14 cellular contexts compared by ENCODE assay signal in the genomic region with DNA sequence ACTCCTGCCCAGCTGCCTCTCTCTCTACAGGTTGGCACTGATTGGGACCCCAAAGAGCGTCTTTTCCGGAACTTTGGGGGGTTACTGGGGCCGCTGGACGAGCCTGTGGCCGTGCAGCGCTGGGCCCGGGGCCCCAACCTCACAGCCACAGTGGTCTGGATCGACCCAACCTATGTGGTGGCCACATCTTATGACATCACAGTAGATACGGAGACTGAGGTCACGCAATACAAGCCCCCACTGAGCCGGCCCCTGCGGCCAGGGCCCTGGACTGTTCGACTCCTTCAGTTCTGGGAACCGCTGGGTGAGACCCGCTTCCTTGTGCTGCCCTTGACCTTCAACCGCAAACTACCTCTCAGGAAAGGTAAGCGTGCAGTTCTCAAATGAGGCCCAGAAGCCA. TPM values are rescaled to one million over a fixed set of nuclear protein-coding genes. Genes with fewer than 3 reads are reported as not detected.
DNase-seq lines count a peak whose midpoint lies in the region; ATAC-seq and TF ChIP-seq lines count a peak whose summit lies in the region.
"Had no signal": no experiment of that assay in that cellular context is flagged by ENCODE, and none has a peak within 500 bp of the region (broad histone marks: within the 10 kb centered on the region; RNA-seq: fewer than 3 reads in every experiment).

No MANE protein-coding gene starts in this region.

- no peak overlapping the region for H3K4me3 ChIP-seq in heart left ventricle
- no peak overlapping the region for H3K4me3 ChIP-seq in endodermal cell (ENCODE audit: low read length)
- H3K4me3 ChIP-seq: GM23338 had no signal

- H3K27ac ChIP-seq in heart left ventricle (no peak overlapping the region), endodermal cell (ENCODE audit: low read depth, low read length) (no peak overlapping the region)
- H3K27ac ChIP-seq: HL-60 had no signal

- H3K27me3 ChIP-seq in heart left ventricle (no peaks in the 10 kb centered on the region), endodermal cell (ENCODE audit: control insufficient read depth, insufficient read depth, low read length, poor library complexity, severe bottlenecking) (no peaks in the 10 kb centered on the region)
- H3K27me3 ChIP-seq: BE2C had no signal

- TF ChIP-seq POLR2A in heart left ventricle (IDR thresholded peaks at IDR 0.05) = no peak

- no peak for TF ChIP-seq CTCF in heart left ventricle (IDR thresholded peaks at IDR 0.05)
- no peak for TF ChIP-seq CTCF in endodermal cell (conservative IDR thresholded peaks at IDR 0.05)
- no peak for TF ChIP-seq CTCF in GM10266 (IDR thresholded peaks at IDR 0.05; ENCODE audit: control insufficient read depth, insufficient read depth, low read depth, missing control alignments)

- peaks cover 0 to 22% (median 8%) of the 10 kb centered on the region in 12 donors for H3K4me1 ChIP-seq in heart left ventricle
- H3K4me1 ChIP-seq in endodermal cell (ENCODE audit: control insufficient read depth, insufficient read depth, low read length) = peaks cover 2% of the 10 kb centered on the region
- H3K4me1 ChIP-seq: Caco-2 had no signal

- no peak overlapping the region for H3K9ac ChIP-seq in endodermal cell (ENCODE audit: extremely low read depth, low read length, poor library complexity, severe bottlenecking)

- no peaks in the 10 kb centered on the region for H3K9me3 ChIP-seq in heart left ventricle
- no peaks in the 10 kb centered on the region for H3K9me3 ChIP-seq in endodermal cell (ENCODE audit: control insufficient read depth, low read length)
- H3K9me3 ChIP-seq: BE2C, Caco-2 had no signal

- no peaks in the 10 kb centered on the region for H3K27me3 Mint-ChIP-seq in endodermal cell (ENCODE audit: insufficient read depth)
- H3K27me3 Mint-ChIP-seq: CD4-positive, alpha-beta T cell had no signal

- intact Hi-C loops in cardiac septum (cut with DNase I) = no loop called here
- intact Hi-C loops in heart left ventricle (cut with DNase I) = no loop called here

- 92 to 96% (median 95%) methylated on average over 2 to 17 of the region's 17 CpGs for WGBS in heart left ventricle, 4 donors
- WGBS in endodermal cell (ENCODE audit: insufficient coverage in 1 of 2, insufficient read length in 1 of 2), 2 experiments = 95 to 97% methylated on average over 12 to 17 of the region's 17 CpGs

- peaks cover 10% of the 10 kb centered on the region for H3K4me1 Mint-ChIP-seq in endodermal cell
- peaks cover 17% of the 10 kb centered on the region for H3K4me1 Mint-ChIP-seq in stimulated activated effector memory CD8-positive, alpha-beta T cell treated with anti-CD3 and anti-CD28 coated beads, Interleukin-12 subunit alpha, Interleukin-12 subunit beta, amount 100 ng/mL, for 72 hours

- H3K36me3 ChIP-seq in heart left ventricle = peaks cover 0 to 79% (median 73%) of the 10 kb centered on the region in 9 donors
- H3K36me3 ChIP-seq in endodermal cell (ENCODE audit: control insufficient read depth, insufficient read depth, low read length) = peaks cover 65% of the 10 kb centered on the region

- no peak for ATAC-seq in heart left ventricle
- ATAC-seq in stimulated activated effector memory CD8-positive, alpha-beta T cell treated with anti-CD3 and anti-CD28 coated beads, Interleukin-12 subunit alpha, Interleukin-12 subunit beta, amount 100 ng/mL, for 72 hours = no peak
- ATAC-seq: GM23338 had no signal

- H3K27ac Mint-ChIP-seq in endodermal cell = no peak overlapping the region
- H3K27ac Mint-ChIP-seq in stimulated activated effector memory CD8-positive, alpha-beta T cell treated with anti-CD3 and anti-CD28 coated beads, Interleukin-12 subunit alpha, Interleukin-12 subunit beta, amount 100 ng/mL, for 72 hours = peak overlapping the region; percentile 61
- H3K27ac Mint-ChIP-seq: CD4-positive, alpha-beta T cell; GM23338 had no signal

- H3K4me3 Mint-ChIP-seq in endodermal cell = no peak overlapping the region
- H3K4me3 Mint-ChIP-seq in stimulated activated effector memory CD8-positive, alpha-beta T cell treated with anti-CD3 and anti-CD28 coated beads, Interleukin-12 subunit alpha, Interleukin-12 subunit beta, amount 100 ng/mL, for 72 hours = no peak overlapping the region
- H3K4me3 Mint-ChIP-seq: CD4-positive, alpha-beta T cell; GM23338 had no signal

- DNase-seq in cardiac septum (ENCODE audit: low spot score) (peak; percentile 56), heart left ventricle (no peak), endodermal cell (peak; percentile 37), NCI-H1048 (lab: John Stamatoyannopoulos, UW) (no peak), GM10266 (ENCODE audit: extremely low spot score) (no peak)
- DNase-seq in stimulated activated effector memory CD8-positive, alpha-beta T cell treated with anti-CD3 and anti-CD28 coated beads, Interleukin-12 subunit alpha, Interleukin-12 subunit beta, amount 100 ng/mL, for 72 hours (ENCODE audit: low spot score in 2 of 2) = no peak
- DNase-seq: BE2C; C1 segment of cervical spinal cord; CD4-positive, alpha-beta T cell; HCEC 1CT; IMR-90 had no signal

- H3K36me3 Mint-ChIP-seq in endodermal cell (ENCODE audit: low read depth) = peaks cover 52% of the 10 kb centered on the region
- H3K36me3 Mint-ChIP-seq in stimulated activated effector memory CD8-positive, alpha-beta T cell treated with anti-CD3 and anti-CD28 coated beads, Interleukin-12 subunit alpha, Interleukin-12 subunit beta, amount 100 ng/mL, for 72 hours = peaks cover 83% of the 10 kb centered on the region

- no peaks in the 10 kb centered on the region for H3K9me3 Mint-ChIP-seq in endodermal cell
- no peaks in the 10 kb centered on the region for H3K9me3 Mint-ChIP-seq in stimulated activated effector memory CD8-positive, alpha-beta T cell treated with anti-CD3 and anti-CD28 coated beads, Interleukin-12 subunit alpha, Interleukin-12 subunit beta, amount 100 ng/mL, for 72 hours
- H3K9me3 Mint-ChIP-seq: CD4-positive, alpha-beta T cell; GM23338 had no signal

RNA-seq across cellular contexts. Expression of gene XYLT2, which starts 12.3 kb away (rescaled TPM):
- total RNA-seq in cardiac septum (10.8 TPM), heart left ventricle (10 to 100 TPM; 11.3 to 19.2 (median 13.9) TPM), endodermal cell (10 to 100 TPM; 54.1 to 65.9 TPM)
- 1 to 10 TPM; 9.5 to 9.9 TPM for polyA plus RNA-seq in heart left ventricle
- polyA plus RNA-seq in endodermal cell (2013, experiment 1 of 2) = 20.9 TPM
- polyA plus RNA-seq in endodermal cell (2013, experiment 2 of 2) = 22.1 TPM

RNA-seq across cellular contexts. Expression of gene MRPL27, which starts 14.8 kb away (rescaled TPM):
- total RNA-seq in cardiac septum (61.4 TPM), heart left ventricle (10 to 100 TPM; 52.9 to 91.6 (median 65.3) TPM), endodermal cell (10 to 100 TPM; 70.9 to 76.7 TPM)
- 100 to 1,000 TPM; 190 to 243 TPM for polyA plus RNA-seq in heart left ventricle
- polyA plus RNA-seq in endodermal cell (2013, experiment 1 of 2) = 69.7 TPM
- 62.0 TPM for polyA plus RNA-seq in endodermal cell (2013, experiment 2 of 2)

RNA-seq across cellular contexts. Expression of gene EME1, which starts 14.9 kb away (rescaled TPM):
- total RNA-seq in cardiac septum = 0.35 TPM
- total RNA-seq in heart left ventricle = 1 to 10 TPM in 1 of 9 donors, under 1 TPM in 2, not detected in 6; 0.70 to 3.4 (median 0.75) TPM
- under 1 TPM; 0.22 to 0.72 TPM for polyA plus RNA-seq in heart left ventricle
- total RNA-seq in endodermal cell = 10 to 100 TPM; 14.1 to 26.8 TPM
- polyA plus RNA-seq in endodermal cell (2013, experiment 1 of 2) = 26.3 TPM
- 24.8 TPM for polyA plus RNA-seq in endodermal cell (2013, experiment 2 of 2)

RNA-seq across cellular contexts. Expression of gene LRRC59, which starts 39.1 kb away (rescaled TPM):
- total RNA-seq in cardiac septum (32.9 TPM), heart left ventricle (10 to 100 TPM; 19.6 to 50.9 (median 28.6) TPM), endodermal cell (10 to 100 TPM; 87.9 to 98.2 TPM)
- 100 to 1,000 TPM in 1 of 2 donors, 10 to 100 TPM in 1; 13.7 to 150 TPM for polyA plus RNA-seq in heart left ventricle
- 79.9 TPM for polyA plus RNA-seq in endodermal cell (2013, experiment 1 of 2)
- 86.0 TPM for polyA plus RNA-seq in endodermal cell (2013, experiment 2 of 2)

Comparison
In these comparisons a context has a peak if more than half of its experiments do, and no peak if none do; other contexts are left out.
1. DNase-seq: peak in cardiac septum (single experiment) and endodermal cell (single experiment); none in heart left ventricle (0 of 5), stimulated activated effector memory CD8-positive, alpha-beta T cell treated with anti-CD3 and anti-CD28 coated beads, Interleukin-12 subunit alpha, Interleukin-12 subunit beta, amount 100 ng/mL, for 72 hours (0 of 2), NCI-H1048 (single experiment) and GM10266 (single experiment).